Comparison of ENCODE assay signal across 8 cellular contexts in genomic region chr4:61201562-61202099, GRCh38. TPM values are rescaled to one million over a fixed set of nuclear protein-coding genes. Genes with fewer than 3 reads are reported as not detected.
DNase-seq lines count a peak whose midpoint lies in the region; TF ChIP-seq lines count a peak whose summit lies in the region.

No MANE protein-coding gene starts in this region.

- H3K9ac ChIP-seq in HUES48 (ENCODE audit: low read depth, low read length), result 0 out of 2 replicates have a peak overlapping the region, but pooled peaks have one; percentile 57

- intact Hi-C loops in spleen (cut with DNase I; ENCODE audit: low total_unique reads), result no loop called here

- TF ChIP-seq POLR2A in spleen (IDR thresholded peaks at IDR 0.05), result no peak

- peak; percentile 54 for DNase-seq in astrocyte of the hippocampus (ENCODE audit: low read depth, low spot score)
- no peak for DNase-seq in spleen
- DNase-seq in GM19238 (ENCODE audit: insufficient read length, low spot score), result no peak
- no peak for DNase-seq in activated gamma-delta T cell treated with Interleukin-2 at 50 U/mL for 16 hours
- DNase-seq in medulla oblongata (ENCODE audit: extremely low spot score), result no peak
- no peak for DNase-seq in AG08395 (ENCODE audit: low spot score)

- TF ChIP-seq CTCF in spleen (IDR thresholded peaks at IDR 0.05 in 8 of 11, conservative IDR thresholded peaks at IDR 0.05 in 3 of 11), result no peak

- no peaks in the 10 kb centered on the region for H3K36me3 ChIP-seq in HUES48 (ENCODE audit: control insufficient read depth, insufficient read depth, low read length)
- no peaks in the 10 kb centered on the region for H3K36me3 ChIP-seq in spleen

- 1 to 5% (median 2%) methylated on average over 27 to 39 of the region's 39 CpGs for WGBS in spleen, 5 donors

- H3K27me3 ChIP-seq in HUES48 (ENCODE audit: control insufficient read depth, insufficient read depth, low read length) (peaks cover 62% of the 10 kb centered on the region), spleen (replicated peaks in 1 of 7) (peaks cover 8 to 65% (median 35%) of the 10 kb centered on the region in 7 donors)

- H3K9me3 ChIP-seq in HUES48 (ENCODE audit: control insufficient read depth, insufficient read depth, low read length) (no peaks in the 10 kb centered on the region), iPS-18c (ENCODE audit: control insufficient read depth, insufficient read depth, low read length) (peaks cover 3% of the 10 kb centered on the region), spleen (peaks cover 0 to 14% (median 0%) of the 10 kb centered on the region in 8 donors)

- peaks cover 30% of the 10 kb centered on the region for H3K4me1 ChIP-seq in HUES48 (ENCODE audit: control insufficient read depth, insufficient read depth, low read length)
- peaks cover 0 to 31% (median 6%) of the 10 kb centered on the region in 6 donors for H3K4me1 ChIP-seq in spleen

- H3K27ac ChIP-seq in HUES48 (ENCODE audit: low read depth, low read length) (no peak overlapping the region), spleen (no peak overlapping the region)

- peak overlapping the region; percentile 69 for H3K4me3 ChIP-seq in HUES48 (ENCODE audit: low read depth, low read length)
- peak overlapping the region; percentile 81 for H3K4me3 ChIP-seq in iPS-18c (ENCODE audit: insufficient read depth, low read depth, low read length)
- peak overlapping the region in 6 of 8 donors; percentile 13 to 60 (median 28) for H3K4me3 ChIP-seq in spleen

RNA-seq across cellular contexts. Expression of gene ADGRL3, which starts 1.5 kb away (rescaled TPM):
- under 1 TPM in 6 of 7 donors, not detected in 1; 0.27 to 0.92 (median 0.56) TPM for total RNA-seq in spleen
- polyA plus RNA-seq in spleen, result under 1 TPM; 0.09 to 0.22 (median 0.11) TPM

Comparison
In these comparisons a context has a peak if more than half of its experiments do, and no peak if none do; other contexts are left out.
1. H3K4me3 ChIP-seq: peak in every context shown above with its lines; median percentile 81 in iPS-18c; 69 in HUES48; 28 in spleen.